In the genomic region with DNA sequence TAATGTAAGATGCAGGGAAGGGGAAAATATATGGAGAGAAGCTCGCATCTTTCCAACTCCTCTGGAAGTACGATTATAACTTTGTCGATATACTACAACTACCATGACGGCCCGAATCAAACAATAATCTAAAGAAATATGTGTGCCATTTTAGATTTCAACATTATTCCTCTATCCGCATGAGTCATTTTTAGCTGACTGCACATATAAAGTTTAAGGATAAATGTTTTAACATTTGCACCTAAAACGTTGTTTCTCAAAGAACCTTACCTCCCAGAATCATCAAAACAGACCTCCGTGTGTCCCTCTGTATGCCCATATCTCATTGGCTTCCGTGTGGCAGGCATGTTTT, we compare ENCODE assay signal across 8 cellular contexts. TPM values are rescaled to one million over a fixed set of nuclear protein-coding genes. Genes with fewer than 3 reads are reported as not detected.
A peak's percentile ranks its signal among the peaks of the same experiment; 100 is the strongest.
DNase-seq lines count a peak whose midpoint lies in the region; ATAC-seq and TF ChIP-seq lines count a peak whose summit lies in the region.

No MANE protein-coding gene starts in this region.

- WGBS in lower leg skin, 2 donors, result 2% methylated on average over 9 of the region's 9 CpGs
- 1 to 2% methylated on average over 9 of the region's 9 CpGs for WGBS in tibial nerve, 2 donors

- no peak for TF ChIP-seq EP300 in tibial nerve (IDR thresholded peaks at IDR 0.05)

- peak overlapping the region; percentile 98 for H3K27ac Mint-ChIP-seq in activated T-cell treated with anti-CD3 and anti-CD28 coated beads, Interleukin-2, amount 50 U/mL, for 24 hours

- intact Hi-C loops in lower leg skin (cut with DNase I; ENCODE audit: low total_unique reads), result no loop called here
- intact Hi-C loops in posterior vena cava (cut with DNase I), result no loop called here

- ATAC-seq in GM19455 (IDR thresholded peaks at IDR 0.05; ENCODE audit: unreplicated experiment), result no peak

- H3K27me3 Mint-ChIP-seq in activated T-cell treated with anti-CD3 and anti-CD28 coated beads, Interleukin-2, amount 50 U/mL, for 24 hours, result no peaks in the 10 kb centered on the region

- H3K27me3 ChIP-seq in adipocyte (replicated peaks; ENCODE audit: control insufficient read depth, insufficient read depth, low read length) (no peaks in the 10 kb centered on the region), tibial nerve (no peaks in the 10 kb centered on the region)

- peaks cover 71% of the 10 kb centered on the region for H3K36me3 Mint-ChIP-seq in activated T-cell treated with anti-CD3 and anti-CD28 coated beads, Interleukin-2, amount 50 U/mL, for 24 hours (ENCODE audit: low read depth)

- peak overlapping the region; percentile 87 for H3K9ac ChIP-seq in adipocyte (ENCODE audit: low read length)

- H3K9me3 ChIP-seq in adipocyte (ENCODE audit: control insufficient read depth, low read length) (no peaks in the 10 kb centered on the region), tibial nerve (no peaks in the 10 kb centered on the region)

- TF ChIP-seq POLR2A in lower leg skin (IDR thresholded peaks at IDR 0.05) (no peak), tibial nerve (IDR thresholded peaks at IDR 0.05) (no peak)

- H3K4me1 ChIP-seq in adipocyte (ENCODE audit: control insufficient read depth, insufficient read depth, low read length), result peaks cover 33% of the 10 kb centered on the region
- H3K4me1 ChIP-seq in tibial nerve, result peaks cover 5 to 51% (median 18%) of the 10 kb centered on the region in 4 donors

- no peak for DNase-seq in activated T-cell treated with anti-CD3 and anti-CD28 coated beads, Interleukin-2, amount 50 U/mL, for 24 hours
- no peak for DNase-seq in activated T-cell treated with anti-CD3 and anti-CD28 coated beads, Interleukin-2, amount 50 U/mL, for 1 hour
- peak; percentile 56 for DNase-seq in adipocyte (ENCODE audit: low read depth)
- no peak for DNase-seq in lower leg skin (ENCODE audit: low spot score in 2 of 2)
- no peak for DNase-seq in tibial nerve (ENCODE audit: low spot score in 2 of 2)
- DNase-seq in ecto neural progenitor cell (ENCODE audit: low spot score), result no peak
- DNase-seq in posterior vena cava (ENCODE audit: low spot score), result no peak

- H3K9me3 Mint-ChIP-seq in activated T-cell treated with anti-CD3 and anti-CD28 coated beads, Interleukin-2, amount 50 U/mL, for 24 hours, result no peaks in the 10 kb centered on the region

- H3K4me1 Mint-ChIP-seq in activated T-cell treated with anti-CD3 and anti-CD28 coated beads, Interleukin-2, amount 50 U/mL, for 24 hours (ENCODE audit: low read depth), result peaks cover 58% of the 10 kb centered on the region

- H3K27ac ChIP-seq in tibial nerve, result peak overlapping the region; percentile 26 to 93 (median 82)

- H3K36me3 ChIP-seq in adipocyte (ENCODE audit: control insufficient read depth, insufficient read depth, low read length, severe bottlenecking) (no peaks in the 10 kb centered on the region), tibial nerve (no peaks in the 10 kb centered on the region)

- H3K4me3 ChIP-seq in adipocyte (ENCODE audit: low read length), result peak overlapping the region; percentile 92
- peak overlapping the region; percentile 76 for H3K4me3 ChIP-seq in lower leg skin (ENCODE audit: low read depth, poor library complexity, severe bottlenecking)
- peak overlapping the region; percentile 64 to 90 (median 78) for H3K4me3 ChIP-seq in tibial nerve

- no peak for TF ChIP-seq CTCF in lower leg skin (IDR thresholded peaks at IDR 0.05)
- TF ChIP-seq CTCF in tibial nerve (IDR thresholded peaks at IDR 0.05), result no peak

- peak overlapping the region; percentile 97 for H3K4me3 Mint-ChIP-seq in activated T-cell treated with anti-CD3 and anti-CD28 coated beads, Interleukin-2, amount 50 U/mL, for 24 hours

RNA-seq across cellular contexts. Expression of a gene that starts 0.5 kb away (rescaled TPM):
- 1 to 10 TPM; 1.1 to 3.8 (median 2.3) TPM for total RNA-seq in lower leg skin
- 1 to 10 TPM; 1.2 to 3.1 (median 1.9) TPM for total RNA-seq in tibial nerve
- total RNA-seq in posterior vena cava, result 1 to 10 TPM; 3.0 to 4.5 TPM

RNA-seq across cellular contexts. Expression of a gene that starts 0.6 kb away (rescaled TPM):
- total RNA-seq in lower leg skin (1 to 10 TPM; 6.9 to 9.3 (median 7.5) TPM), tibial nerve (10 to 100 TPM; 13.3 to 28.8 (median 19.1) TPM), posterior vena cava (10 to 100 TPM; 34.3 to 48.1 TPM)

RNA-seq across cellular contexts. Expression of a gene that starts 25.0 kb away (rescaled TPM):
- total RNA-seq in lower leg skin, result 10 to 100 TPM; 36.8 to 73.7 (median 54.0) TPM
- 10 to 100 TPM; 25.3 to 54.0 (median 41.9) TPM for total RNA-seq in tibial nerve
- total RNA-seq in posterior vena cava, result 10 to 100 TPM; 90.2 to 97.5 TPM
